ENCODE assay signal across 14 cellular contexts in genomic region chr3:5499404-5499803, GRCh38.
DNase-seq lines count a peak whose midpoint lies in the region; ATAC-seq and FAIRE-seq lines count a peak whose summit lies in the region.
"Had no signal": no experiment of that assay in that cellular context is flagged by ENCODE, and none has a peak within 500 bp of the region (broad histone marks: within the 10 kb centered on the region; RNA-seq: fewer than 3 reads in every experiment).

No MANE protein-coding gene starts in this region.

- ATAC-seq in HG02610 (IDR thresholded peaks at IDR 0.05; ENCODE audit: unreplicated experiment) (peak; percentile 88), HG03378 (IDR thresholded peaks at IDR 0.05; ENCODE audit: unreplicated experiment) (peak; percentile 95)
- ATAC-seq in natural killer cell treated with Interleukin-12 subunit alpha and Interleukin-12 subunit beta and Interleukin-15 and Interleukin-18, amount 100 ng/mL, for 72 hours, result no peak
- ATAC-seq in effector memory CD8-positive, alpha-beta T cell (replicated peaks), result no peak
- ATAC-seq: left lung had no signal

- no peaks in the 10 kb centered on the region for H3K36me3 Mint-ChIP-seq in natural killer cell treated with Interleukin-12 subunit alpha and Interleukin-12 subunit beta and Interleukin-15 and Interleukin-18, amount 100 ng/mL, for 72 hours
- H3K36me3 Mint-ChIP-seq in effector memory CD8-positive, alpha-beta T cell (ENCODE audit: insufficient read depth), result no peaks in the 10 kb centered on the region

- H3K27me3 Mint-ChIP-seq in natural killer cell treated with Interleukin-12 subunit alpha and Interleukin-12 subunit beta and Interleukin-15 and Interleukin-18, amount 100 ng/mL, for 72 hours, result no peaks in the 10 kb centered on the region
- H3K27me3 Mint-ChIP-seq in effector memory CD8-positive, alpha-beta T cell, result no peaks in the 10 kb centered on the region

- DNase-seq in GM19239 (ENCODE audit: insufficient read length, low spot score) (peak; percentile 20), germinal center (ENCODE audit: low spot score) (peak; percentile 10)
- DNase-seq in natural killer cell treated with Interleukin-12 subunit alpha and Interleukin-12 subunit beta and Interleukin-15 and Interleukin-18, amount 100 ng/mL, for 72 hours (ENCODE audit: low spot score), result no peak
- no peak for DNase-seq in stimulated activated CD4-positive, alpha-beta T cell treated with anti-CD3 and anti-CD28 coated beads, Interleukin-12 subunit alpha, Interleukin-12 subunit beta, amount 100 ng/mL, for 4 hours
- DNase-seq in effector memory CD8-positive, alpha-beta T cell, result no peak
- DNase-seq: activated CD8-positive, alpha-beta memory T cell treated with anti-CD3 and anti-CD28 coated beads, Interleukin-2, amount 50 U/mL, for 4 hours; DMS 273 treated with DMSO at 0.1 percent for 48 hours; left lung; NCI-H774; stimulated activated CD4-positive, alpha-beta T cell treated with anti-CD3 and anti-CD28 coated beads, Interleukin-4, amount 100 ng/mL, for 4 hours; T1000; testis had no signal

- no peaks in the 10 kb centered on the region for H3K4me1 Mint-ChIP-seq in natural killer cell treated with Interleukin-12 subunit alpha and Interleukin-12 subunit beta and Interleukin-15 and Interleukin-18, amount 100 ng/mL, for 72 hours (ENCODE audit: low read depth in 2 of 2)
- H3K4me1 Mint-ChIP-seq in effector memory CD8-positive, alpha-beta T cell (ENCODE audit: low read depth in 2 of 2), result no peaks in the 10 kb centered on the region

- H3K9me3 Mint-ChIP-seq in natural killer cell treated with Interleukin-12 subunit alpha and Interleukin-12 subunit beta and Interleukin-15 and Interleukin-18, amount 100 ng/mL, for 72 hours, result peaks cover 6% of the 10 kb centered on the region
- H3K9me3 Mint-ChIP-seq in effector memory CD8-positive, alpha-beta T cell, result peaks cover 3 to 6% of the 10 kb centered on the region in 2 donors

- no peak for FAIRE-seq in GM19239 (lab: Jason Lieb, UNC)

- no peak overlapping the region for H3K4me3 Mint-ChIP-seq in natural killer cell treated with Interleukin-12 subunit alpha and Interleukin-12 subunit beta and Interleukin-15 and Interleukin-18, amount 100 ng/mL, for 72 hours
- no peak overlapping the region for H3K4me3 Mint-ChIP-seq in effector memory CD8-positive, alpha-beta T cell

- H3K27ac Mint-ChIP-seq in natural killer cell treated with Interleukin-12 subunit alpha and Interleukin-12 subunit beta and Interleukin-15 and Interleukin-18, amount 100 ng/mL, for 72 hours, result no peak overlapping the region
- no peak overlapping the region for H3K27ac Mint-ChIP-seq in effector memory CD8-positive, alpha-beta T cell

Comparison
In these comparisons a context has a peak if more than half of its experiments do, and no peak if none do; other contexts are left out.
1. DNase-seq: peak in GM19239 (single experiment) and germinal center (single experiment); none in natural killer cell treated with Interleukin-12 subunit alpha and Interleukin-12 subunit beta and Interleukin-15 and Interleukin-18, amount 100 ng/mL, for 72 hours (single experiment), stimulated activated CD4-positive, alpha-beta T cell treated with anti-CD3 and anti-CD28 coated beads, Interleukin-12 subunit alpha, Interleukin-12 subunit beta, amount 100 ng/mL, for 4 hours (single experiment) and effector memory CD8-positive, alpha-beta T cell (0 of 3).
2. ATAC-seq: peak in HG02610 (single experiment) and HG03378 (single experiment); none in natural killer cell treated with Interleukin-12 subunit alpha and Interleukin-12 subunit beta and Interleukin-15 and Interleukin-18, amount 100 ng/mL, for 72 hours (0 of 2) and effector memory CD8-positive, alpha-beta T cell (single experiment).